10 cellular contexts compared by ENCODE assay signal in genomic region chr16:72786606-72787005, GRCh38.
DNase-seq lines count a peak whose midpoint lies in the region; ATAC-seq and TF ChIP-seq lines count a peak whose summit lies in the region.
"Had no signal": no experiment of that assay in that cellular context is flagged by ENCODE, and none has a peak within 500 bp of the region (broad histone marks: within the 10 kb centered on the region; RNA-seq: fewer than 3 reads in every experiment).

No MANE protein-coding gene starts in this region.

- H3K9ac ChIP-seq in iPS-18a (ENCODE audit: low read length) = no peak overlapping the region

- peaks cover 20% of the 10 kb centered on the region for H3K27me3 Mint-ChIP-seq in activated CD8-positive, alpha-beta T cell treated with anti-CD3 and anti-CD28 coated beads for 36 hours
- peaks cover 0 to 20% of the 10 kb centered on the region in 2 donors for H3K27me3 Mint-ChIP-seq in stimulated activated naive B cell treated with anti-CD40 and anti-IgM and Interleukin-4, amounts not matched to agents 10 μg/mL and 1 μg/mL and 100 μg/mL, for 72 hours

- H3K9me3 ChIP-seq in iPS-18a (ENCODE audit: control insufficient read depth, low read depth, low read length) = no peaks in the 10 kb centered on the region
- no peaks in the 10 kb centered on the region for H3K9me3 ChIP-seq in tibial artery

- H3K27me3 ChIP-seq in iPS-18a (ENCODE audit: control insufficient read depth, insufficient read depth, low read length) (peaks cover 19% of the 10 kb centered on the region), tibial artery (no peaks in the 10 kb centered on the region)

- POLR2A ChIA-PET in activated CD8-positive, alpha-beta T cell treated with anti-CD3 and anti-CD28 coated beads for 36 hours (lab: Charles Lee) = no interaction called here

- DNase-seq in activated naive CD4-positive, alpha-beta T cell treated with anti-CD3 and anti-CD28 coated beads, Interleukin-2, amount 50 U/mL, for 72 hours (ENCODE audit: low spot score in 2 of 2) = no peak
- no peak for DNase-seq in activated naive CD4-positive, alpha-beta T cell treated with Interleukin-2 at 50 U/mL for 16 hours
- DNase-seq in activated CD8-positive, alpha-beta T cell treated with anti-CD3 and anti-CD28 coated beads for 36 hours = no peak
- DNase-seq in tibial artery = no peak
- no peak for DNase-seq in stimulated activated naive B cell treated with anti-CD40 and anti-IgM and Interleukin-4, amounts not matched to agents 10 μg/mL and 1 μg/mL and 100 μg/mL, for 72 hours
- DNase-seq: effector CD8-positive, alpha-beta T cell; NCI-H2171 had no signal

- CTCF ChIA-PET in activated CD8-positive, alpha-beta T cell treated with anti-CD3 and anti-CD28 coated beads for 36 hours (lab: Charles Lee) = interaction anchor here (0.6 to 2.0 kb wide), 2 partner anchors 46 to 1516 kb away, joined by 3 to 12 read pairs; no protein-coding TSS in a partner anchor

- no peaks in the 10 kb centered on the region for H3K36me3 ChIP-seq in iPS-18a (ENCODE audit: control insufficient read depth, low read depth, low read length)
- H3K36me3 ChIP-seq in tibial artery = peaks cover 13 to 26% (median 18%) of the 10 kb centered on the region in 3 donors

- H3K4me3 ChIP-seq in iPS-18a (ENCODE audit: low read length) (peak overlapping the region; percentile 71), tibial artery (peak overlapping the region; percentile 58 to 62)

- TF ChIP-seq CTCF in activated CD8-positive, alpha-beta T cell treated with anti-CD3 and anti-CD28 coated beads for 36 hours (IDR thresholded peaks at IDR 0.05) = no peak
- TF ChIP-seq CTCF in tibial artery (IDR thresholded peaks at IDR 0.05) = no peak

- intact Hi-C loops in activated CD8-positive, alpha-beta T cell treated with anti-CD3 and anti-CD28 coated beads for 36 hours (cut with micrococcal nuclease) = no loop called here
- intact Hi-C loops in tibial artery (cut with DNase I; ENCODE audit: low total_unique reads) = loop anchor here (10.0 kb wide), 1 partner anchor 278 kb away; no protein-coding TSS in a partner anchor

- H3K4me3 Mint-ChIP-seq in activated CD8-positive, alpha-beta T cell treated with anti-CD3 and anti-CD28 coated beads for 36 hours = peak overlapping the region; percentile 37
- no peak overlapping the region for H3K4me3 Mint-ChIP-seq in stimulated activated naive B cell treated with anti-CD40 and anti-IgM and Interleukin-4, amounts not matched to agents 10 μg/mL and 1 μg/mL and 100 μg/mL, for 72 hours

- H3K27ac Mint-ChIP-seq in activated naive CD4-positive, alpha-beta T cell treated with anti-CD3 and anti-CD28 coated beads, Interleukin-2, amount 50 U/mL, for 72 hours = peak overlapping the region; percentile 82 to 95
- no peak overlapping the region for H3K27ac Mint-ChIP-seq in activated CD8-positive, alpha-beta T cell treated with anti-CD3 and anti-CD28 coated beads for 36 hours
- no peak overlapping the region for H3K27ac Mint-ChIP-seq in stimulated activated naive B cell treated with anti-CD40 and anti-IgM and Interleukin-4, amounts not matched to agents 10 μg/mL and 1 μg/mL and 100 μg/mL, for 72 hours

- H3K4me1 ChIP-seq in iPS-18a (ENCODE audit: control insufficient read depth, low read depth, low read length) (peaks cover 7% of the 10 kb centered on the region), tibial artery (peaks cover 0 to 45% (median 21%) of the 10 kb centered on the region in 4 donors)

- no peaks in the 10 kb centered on the region for H3K36me3 Mint-ChIP-seq in activated naive CD4-positive, alpha-beta T cell treated with anti-CD3 and anti-CD28 coated beads, Interleukin-2, amount 50 U/mL, for 72 hours
- H3K36me3 Mint-ChIP-seq in activated CD8-positive, alpha-beta T cell treated with anti-CD3 and anti-CD28 coated beads for 36 hours (ENCODE audit: low read depth) = no peaks in the 10 kb centered on the region
- peaks cover 11 to 25% of the 10 kb centered on the region in 2 donors for H3K36me3 Mint-ChIP-seq in stimulated activated naive B cell treated with anti-CD40 and anti-IgM and Interleukin-4, amounts not matched to agents 10 μg/mL and 1 μg/mL and 100 μg/mL, for 72 hours

- no peak for ATAC-seq in activated naive CD4-positive, alpha-beta T cell treated with anti-CD3 and anti-CD28 coated beads, Interleukin-2, amount 50 U/mL, for 72 hours
- ATAC-seq in activated CD8-positive, alpha-beta T cell treated with anti-CD3 and anti-CD28 coated beads for 36 hours = no peak
- no peak for ATAC-seq in HG03342 (IDR thresholded peaks at IDR 0.05; ENCODE audit: unreplicated experiment)
- no peak for ATAC-seq in GM18502 (IDR thresholded peaks at IDR 0.05; ENCODE audit: poor library complexity, unreplicated experiment)
- no peak for ATAC-seq in stimulated activated naive B cell treated with anti-CD40 and anti-IgM and Interleukin-4, amounts not matched to agents 10 μg/mL and 1 μg/mL and 100 μg/mL, for 72 hours (replicated peaks)

- no peaks in the 10 kb centered on the region for H3K9me3 Mint-ChIP-seq in activated naive CD4-positive, alpha-beta T cell treated with anti-CD3 and anti-CD28 coated beads, Interleukin-2, amount 50 U/mL, for 72 hours
- no peaks in the 10 kb centered on the region for H3K9me3 Mint-ChIP-seq in activated CD8-positive, alpha-beta T cell treated with anti-CD3 and anti-CD28 coated beads for 36 hours
- no peaks in the 10 kb centered on the region for H3K9me3 Mint-ChIP-seq in stimulated activated naive B cell treated with anti-CD40 and anti-IgM and Interleukin-4, amounts not matched to agents 10 μg/mL and 1 μg/mL and 100 μg/mL, for 72 hours

- no peak overlapping the region for H3K27ac ChIP-seq in iPS-18a (ENCODE audit: low read length)
- H3K27ac ChIP-seq in tibial artery = peak overlapping the region; percentile 96 to 98

- H3K4me1 Mint-ChIP-seq in activated CD8-positive, alpha-beta T cell treated with anti-CD3 and anti-CD28 coated beads for 36 hours (ENCODE audit: low read depth) = peaks cover 37% of the 10 kb centered on the region
- peaks cover 12 to 21% of the 10 kb centered on the region in 2 donors for H3K4me1 Mint-ChIP-seq in stimulated activated naive B cell treated with anti-CD40 and anti-IgM and Interleukin-4, amounts not matched to agents 10 μg/mL and 1 μg/mL and 100 μg/mL, for 72 hours

Comparison
In these comparisons a context has a peak if more than half of its experiments do, and no peak if none do; other contexts are left out.
1. H3K27ac Mint-ChIP-seq: peak in activated naive CD4-positive, alpha-beta T cell treated with anti-CD3 and anti-CD28 coated beads, Interleukin-2, amount 50 U/mL, for 72 hours (2 of 2); none in activated CD8-positive, alpha-beta T cell treated with anti-CD3 and anti-CD28 coated beads for 36 hours (single experiment) and stimulated activated naive B cell treated with anti-CD40 and anti-IgM and Interleukin-4, amounts not matched to agents 10 μg/mL and 1 μg/mL and 100 μg/mL, for 72 hours (single experiment).